ENCODE assay signal across 10 cellular contexts in genomic region chr6:148513145-148514071, GRCh38.
DNase-seq lines count a peak whose midpoint lies in the region; ATAC-seq and TF ChIP-seq lines count a peak whose summit lies in the region.
"Had no signal": no experiment of that assay in that cellular context is flagged by ENCODE, and none has a peak within 500 bp of the region (broad histone marks: within the 10 kb centered on the region; RNA-seq: fewer than 3 reads in every experiment).

No MANE protein-coding gene starts in this region.

- H3K4me1 ChIP-seq in duodenal mucosa (ENCODE audit: control insufficient read depth in 1 of 2, insufficient read depth in 2 of 2, low read length in 2 of 2) (no peaks in the 10 kb centered on the region), left lung (peaks cover 0 to 16% of the 10 kb centered on the region in 2 donors)

- H3K27me3 ChIP-seq in duodenal mucosa (ENCODE audit: control insufficient read depth in 1 of 2, insufficient read depth in 2 of 2, low read length in 2 of 2), result no peaks in the 10 kb centered on the region
- H3K27me3 ChIP-seq in left lung, result no peaks in the 10 kb centered on the region

- H3K9me3 ChIP-seq in duodenal mucosa (ENCODE audit: control insufficient read depth in 1 of 2, low read length in 2 of 2) (no peaks in the 10 kb centered on the region), left lung (no peaks in the 10 kb centered on the region)

- ATAC-seq in left lung, result peak; percentile 57
- no peak for ATAC-seq in stimulated activated naive B cell treated with anti-CD40 and anti-IgM and Interleukin-4, amounts not matched to agents 10 μg/mL and 1 μg/mL and 100 μg/mL, for 72 hours (replicated peaks)
- no peak for ATAC-seq in GM21825 (IDR thresholded peaks at IDR 0.05; ENCODE audit: unreplicated experiment)

- peak overlapping the region in 1 of 2 donors; percentile 14 for H3K9ac ChIP-seq in duodenal mucosa (ENCODE audit: low read depth in 1 of 2, low read length in 2 of 2)

- peak overlapping the region; percentile 58 for H3K27ac ChIP-seq in duodenal mucosa (ENCODE audit: low read depth, low read length)
- peak overlapping the region; percentile 67 to 81 for H3K27ac ChIP-seq in left lung

- H3K4me3 ChIP-seq in duodenal mucosa (ENCODE audit: low read depth in 1 of 2, low read length in 2 of 2) (no peak overlapping the region), left lung (no peak overlapping the region)

- peaks cover 16 to 20% of the 10 kb centered on the region in 2 donors for H3K27me3 Mint-ChIP-seq in stimulated activated naive B cell treated with anti-CD40 and anti-IgM and Interleukin-4, amounts not matched to agents 10 μg/mL and 1 μg/mL and 100 μg/mL, for 72 hours

- no peak for TF ChIP-seq CTCF in left lung (IDR thresholded peaks at IDR 0.05)

- H3K9me3 Mint-ChIP-seq in stimulated activated naive B cell treated with anti-CD40 and anti-IgM and Interleukin-4, amounts not matched to agents 10 μg/mL and 1 μg/mL and 100 μg/mL, for 72 hours, result no peaks in the 10 kb centered on the region

- no peak overlapping the region for H3K4me3 Mint-ChIP-seq in stimulated activated naive B cell treated with anti-CD40 and anti-IgM and Interleukin-4, amounts not matched to agents 10 μg/mL and 1 μg/mL and 100 μg/mL, for 72 hours

- peaks cover 0 to 5% of the 10 kb centered on the region in 2 donors for H3K36me3 Mint-ChIP-seq in stimulated activated naive B cell treated with anti-CD40 and anti-IgM and Interleukin-4, amounts not matched to agents 10 μg/mL and 1 μg/mL and 100 μg/mL, for 72 hours

- H3K36me3 ChIP-seq in duodenal mucosa (ENCODE audit: control insufficient read depth in 1 of 2, insufficient read depth in 2 of 2, low read length in 2 of 2) (peaks cover 0 to 9% of the 10 kb centered on the region in 2 donors), left lung (peaks cover 0 to 17% of the 10 kb centered on the region in 2 donors)

- peaks cover 26 to 27% of the 10 kb centered on the region in 2 donors for H3K4me1 Mint-ChIP-seq in stimulated activated naive B cell treated with anti-CD40 and anti-IgM and Interleukin-4, amounts not matched to agents 10 μg/mL and 1 μg/mL and 100 μg/mL, for 72 hours

- peak; percentile 56 for DNase-seq in HCEC 1CT
- peak in 1 of 2 donors; percentile 57 for DNase-seq in left lung
- DNase-seq in stimulated activated naive B cell treated with anti-CD40 and anti-IgM and Interleukin-4, amounts not matched to agents 10 μg/mL and 1 μg/mL and 100 μg/mL, for 72 hours, result no peak
- DNase-seq in stimulated activated CD8-positive, alpha-beta memory T cell treated with anti-CD3 and anti-CD28 coated beads, Interleukin-4, amount 100 ng/mL, for 48 hours, result no peak
- no peak for DNase-seq in activated effector memory CD4-positive, alpha-beta T cell treated with anti-CD3 and anti-CD28 coated beads, Interleukin-2, amount 50 U/mL, for 16 hours
- DNase-seq in DMS153 (lab: John Stamatoyannopoulos, UW), result no peak
- DNase-seq: DMS79, kidney glomerular epithelial cell had no signal

- intact Hi-C loops in left lung (cut with DNase I), result no loop called here

- H3K27ac Mint-ChIP-seq in stimulated activated naive B cell treated with anti-CD40 and anti-IgM and Interleukin-4, amounts not matched to agents 10 μg/mL and 1 μg/mL and 100 μg/mL, for 72 hours, result peak overlapping the region; percentile 7
